8 cellular contexts compared by ENCODE assay signal in the genomic region with DNA sequence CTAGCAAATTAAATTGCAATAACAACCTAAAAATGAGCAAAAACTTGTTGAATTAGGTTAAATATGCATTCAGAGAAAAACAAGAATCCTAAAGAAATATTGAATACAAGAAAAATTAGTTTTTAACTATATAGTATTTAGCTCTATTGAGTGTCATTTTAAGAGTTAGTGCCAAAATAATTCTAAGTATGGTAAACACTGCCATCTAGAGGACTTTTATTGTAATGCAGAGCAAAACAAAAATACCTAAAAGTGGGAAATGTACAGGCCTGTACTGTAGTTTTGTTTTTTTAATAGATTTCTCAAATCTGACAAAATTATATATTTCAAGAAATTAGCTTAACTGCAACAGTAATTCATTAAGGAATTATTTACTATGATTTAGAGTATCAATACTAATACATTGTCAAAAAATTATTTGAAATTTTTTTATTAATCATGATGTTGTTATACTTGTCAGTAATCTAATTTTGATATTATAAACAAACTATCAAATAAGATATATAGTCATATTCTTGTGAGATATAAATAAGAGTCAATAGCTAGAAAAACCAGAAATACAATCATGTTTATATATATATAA. TPM values are rescaled to one million over a fixed set of nuclear protein-coding genes. Genes with fewer than 3 reads are reported as not detected.
DNase-seq lines count a peak whose midpoint lies in the region; ATAC-seq and TF ChIP-seq lines count a peak whose summit lies in the region.

No MANE protein-coding gene starts in this region.

- no peak overlapping the region for H3K27ac ChIP-seq in thyroid gland

- H3K27me3 ChIP-seq in BE2C (no peaks in the 10 kb centered on the region), thyroid gland (no peaks in the 10 kb centered on the region)

- TF ChIP-seq POLR2A in thyroid gland (IDR thresholded peaks at IDR 0.05) = no peak

- ATAC-seq in GM18907 (IDR thresholded peaks at IDR 0.05; ENCODE audit: unreplicated experiment) = peak; percentile 69
- ATAC-seq in HG03520 (IDR thresholded peaks at IDR 0.05; ENCODE audit: unreplicated experiment) = peak; percentile 81
- ATAC-seq in HG02970 (IDR thresholded peaks at IDR 0.05; ENCODE audit: low FRiP score, unreplicated experiment) = no peak
- ATAC-seq in GM21717 (IDR thresholded peaks at IDR 0.05; ENCODE audit: unreplicated experiment) = no peak

- H3K4me3 ChIP-seq in BE2C (ENCODE audit: low read depth, low read length) (no peak overlapping the region), thyroid gland (replicated peaks in 1 of 3) (no peak overlapping the region)

- H3K36me3 ChIP-seq in BE2C = no peaks in the 10 kb centered on the region
- no peaks in the 10 kb centered on the region for H3K36me3 ChIP-seq in thyroid gland

- TF ChIP-seq CTCF in BE2C (IDR thresholded peaks at IDR 0.05; ENCODE audit: low read depth, low read length) (peak; percentile 50; the same call in 1 of the 2 replicates), thyroid gland (IDR thresholded peaks at IDR 0.05) (peak; percentile 46 to 88 (median 74))

- intact Hi-C loops in thyroid gland (cut with DNase I) = no loop called here

- no peaks in the 10 kb centered on the region for H3K9me3 ChIP-seq in BE2C
- no peaks in the 10 kb centered on the region for H3K9me3 ChIP-seq in thyroid gland

- no peak for DNase-seq in BE2C
- peak; percentile 40 for DNase-seq in SK-N-DZ (ENCODE audit: low spot score)
- peak; percentile 25 for DNase-seq in foreskin melanocyte
- DNase-seq in thyroid gland = no peak

- H3K4me1 ChIP-seq in BE2C (peaks cover 15% of the 10 kb centered on the region), thyroid gland (no peaks in the 10 kb centered on the region)

RNA-seq across cellular contexts. Expression of a gene that starts 8.2 kb away (rescaled TPM):
- polyA plus RNA-seq in BE2C (2012; ENCODE audit: insufficient read depth, insufficient read length, low read depth) = 14.7 TPM
- polyA plus RNA-seq in SK-N-DZ (2014; cell fraction: cytosol; rRNA removed) = 1.8 and 2.1 TPM in 2 replicates
- polyA plus RNA-seq in SK-N-DZ (2014; cell fraction: nucleus; rRNA removed) = 2.2 and 2.8 TPM in 2 replicates
- total RNA-seq in thyroid gland = 10 to 100 TPM in 2 of 4 donors, 1 to 10 TPM in 2; 2.8 to 22.4 (median 12.9) TPM

Comparison
In these comparisons a context has a peak if more than half of its experiments do, and no peak if none do; other contexts are left out.
1. DNase-seq: peak in SK-N-DZ (single experiment) and foreskin melanocyte (single experiment); none in BE2C (single experiment) and thyroid gland (0 of 2).
2. ATAC-seq: peak in GM18907 (single experiment) and HG03520 (single experiment); none in HG02970 (single experiment) and GM21717 (single experiment).